In the genomic region with DNA sequence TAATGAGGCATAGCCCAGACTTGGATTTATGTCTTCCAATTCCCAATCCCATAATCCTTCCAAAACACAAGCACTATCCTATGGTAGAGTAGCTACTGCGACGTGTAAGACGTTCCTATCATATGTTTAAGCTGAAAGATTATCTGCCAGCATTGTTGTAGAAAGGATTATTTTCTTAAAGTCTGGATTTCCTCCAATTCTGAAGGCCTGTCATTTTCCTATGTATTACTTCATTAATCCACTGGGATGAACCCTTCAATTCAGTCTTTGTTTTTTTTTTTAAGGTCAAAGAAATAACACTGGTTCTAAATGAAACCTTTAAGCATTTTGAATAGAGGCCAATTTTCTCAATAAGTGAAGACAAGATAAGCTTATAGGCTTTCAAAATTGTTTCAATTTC, we compare ENCODE assay signal across 21 cellular contexts.
A peak's percentile ranks its signal among the peaks of the same experiment; 100 is the strongest.
DNase-seq lines count a peak whose midpoint lies in the region; ATAC-seq and TF ChIP-seq lines count a peak whose summit lies in the region.
"Had no signal": no experiment of that assay in that cellular context is flagged by ENCODE, and none has a peak within 500 bp of the region (broad histone marks: within the 10 kb centered on the region; RNA-seq: fewer than 3 reads in every experiment).

No MANE protein-coding gene starts in this region.

- no peak for ATAC-seq in GM21423 (IDR thresholded peaks at IDR 0.05; ENCODE audit: unreplicated experiment)
- ATAC-seq: A549 had no signal

- peaks cover 55% of the 10 kb centered on the region for H3K9me3 ChIP-seq in endodermal cell (ENCODE audit: control insufficient read depth, low read length)
- H3K9me3 ChIP-seq: BE2C had no signal

- intact Hi-C loops in CD14-positive monocyte (cut with micrococcal nuclease), result no loop called here

- no peak overlapping the region for H3K27ac Mint-ChIP-seq in endodermal cell
- no peak overlapping the region for H3K27ac Mint-ChIP-seq in CD14-positive monocyte
- H3K27ac Mint-ChIP-seq: CD4-positive, alpha-beta memory T cell had no signal

- H3K36me3 Mint-ChIP-seq in endodermal cell (ENCODE audit: low read depth) (peaks cover 14% of the 10 kb centered on the region), CD14-positive monocyte (peaks cover 23 to 26% of the 10 kb centered on the region in 2 donors)

- no peak overlapping the region for H3K27ac ChIP-seq in endodermal cell (ENCODE audit: low read depth, low read length)
- H3K27ac ChIP-seq: A549; BLaER1 treated with 17β-estradiol and CSF1 and Interleukin-3, amounts not matched to agents 10 nM and 100 nM; GM23248 had no signal

- no peaks in the 10 kb centered on the region for H3K27me3 ChIP-seq in endodermal cell (ENCODE audit: control insufficient read depth, insufficient read depth, low read length, poor library complexity, severe bottlenecking)
- H3K27me3 ChIP-seq: BE2C; BLaER1 treated with 17β-estradiol and CSF1 and Interleukin-3, amounts not matched to agents 10 nM and 100 nM had no signal

- H3K9ac ChIP-seq in endodermal cell (ENCODE audit: extremely low read depth, low read length, poor library complexity, severe bottlenecking), result no peak overlapping the region
- H3K9ac ChIP-seq: BLaER1 treated with 17β-estradiol and CSF1 and Interleukin-3, amounts not matched to agents 10 nM and 100 nM; GM23248 had no signal

- peak overlapping the region; percentile 64 for H3K4me3 ChIP-seq in endodermal cell (ENCODE audit: low read length)
- H3K4me3 ChIP-seq: A549; BLaER1 treated with 17β-estradiol and CSF1 and Interleukin-3, amounts not matched to agents 10 nM and 100 nM; GM23248 had no signal

- H3K27me3 Mint-ChIP-seq in endodermal cell (ENCODE audit: insufficient read depth), result no peaks in the 10 kb centered on the region
- H3K27me3 Mint-ChIP-seq in CD14-positive monocyte (ENCODE audit: low read depth in 3 of 3), result peaks cover 0 to 3% (median 0%) of the 10 kb centered on the region in 3 donors
- H3K27me3 Mint-ChIP-seq: CD4-positive, alpha-beta memory T cell had no signal

- H3K4me3 Mint-ChIP-seq in endodermal cell, result no peak overlapping the region
- H3K4me3 Mint-ChIP-seq in CD14-positive monocyte, result no peak overlapping the region
- H3K4me3 Mint-ChIP-seq: CD4-positive, alpha-beta memory T cell had no signal

- TF ChIP-seq CTCF in endodermal cell (conservative IDR thresholded peaks at IDR 0.05), result no peak
- TF ChIP-seq CTCF in CD14-positive monocyte (IDR thresholded peaks at IDR 0.05), result no peak

- peak; percentile 66 for DNase-seq in COLO829 (ENCODE audit: low spot score)
- DNase-seq in endodermal cell, result no peak
- DNase-seq in foreskin melanocyte, result peak; percentile 64
- no peak for DNase-seq in CD14-positive monocyte (ENCODE audit: low spot score)
- no peak for DNase-seq in RKO (ENCODE audit: low spot score)
- DNase-seq: 8988T; ACHN; AML-193; BE2C; Caco-2; CD4-positive, alpha-beta memory T cell; DMS 273 treated with DMSO at 0.1 percent for 48 hours; DMS53; DMS79 treated with DMSO at 0.1 percent for 48 hours; GF-D8; GM23248; H7; HCEC 1CT had no signal

- H3K4me1 ChIP-seq in endodermal cell (ENCODE audit: control insufficient read depth, insufficient read depth, low read length), result peaks cover 3% of the 10 kb centered on the region
- H3K4me1 ChIP-seq: A549, BE2C had no signal

- H3K4me1 Mint-ChIP-seq in endodermal cell, result peaks cover 13% of the 10 kb centered on the region
- no peaks in the 10 kb centered on the region for H3K4me1 Mint-ChIP-seq in CD14-positive monocyte
- H3K4me1 Mint-ChIP-seq: CD4-positive, alpha-beta memory T cell had no signal

- H3K9me3 Mint-ChIP-seq in endodermal cell, result peaks cover 52% of the 10 kb centered on the region
- H3K9me3 Mint-ChIP-seq in CD14-positive monocyte, result peaks cover 19 to 32% (median 25%) of the 10 kb centered on the region in 7 donors

- 98 to 100% methylated on average over 3 of the region's 3 CpGs for WGBS in endodermal cell (ENCODE audit: insufficient coverage in 1 of 2, insufficient read length in 1 of 2), 2 experiments

- H3K36me3 ChIP-seq in endodermal cell (ENCODE audit: control insufficient read depth, insufficient read depth, low read length), result no peaks in the 10 kb centered on the region
- H3K36me3 ChIP-seq: BE2C had no signal

Comparison
In these comparisons a context has a peak if more than half of its experiments do, and no peak if none do; other contexts are left out.
1. DNase-seq: peak in COLO829 (single experiment) and foreskin melanocyte (single experiment); none in endodermal cell (single experiment), CD14-positive monocyte (single experiment) and RKO (single experiment).